ENCODE assay signal across 32 cellular contexts in genomic region chr20:63503524-63503923, GRCh38. TPM values are rescaled to one million over a fixed set of nuclear protein-coding genes. Genes with fewer than 3 reads are reported as not detected.
"Had no signal": no experiment of that assay in that cellular context is flagged by ENCODE, and none has a peak within 500 bp of the region (broad histone marks: within the 10 kb centered on the region; RNA-seq: fewer than 3 reads in every experiment).

No MANE protein-coding gene starts in this region.

- H3K4me2 ChIP-seq: neural progenitor cell had no signal

- H3K36me3 ChIP-seq: ascending aorta, cardiac muscle cell, colonic mucosa, gastroesophageal sphincter, neural progenitor cell, right lobe of liver, transverse colon, WERI-Rb-1 had no signal

- H3K27me3 ChIP-seq: cardiac muscle cell, right lobe of liver, testis had no signal

- H2AFZ ChIP-seq: neural progenitor cell had no signal

- H3K9me3 ChIP-seq: colonic mucosa, right lobe of liver, testis, transverse colon had no signal

- ATAC-seq: activated CD4-positive, CD25-positive, alpha-beta regulatory T cell treated with anti-CD3 and anti-CD28 coated beads, Interleukin-2, amount 50 U/mL, for 24 hours; gastroesophageal sphincter; natural killer cell; right lobe of liver; stimulated activated naive CD8-positive, alpha-beta T cell treated with anti-CD3 and anti-CD28 coated beads, Interleukin-15, Interleukin-2, amounts not matched to agents 100 U/mL and 50 U/mL, for 24 hours had no signal

- H3K27ac ChIP-seq: ascending aorta, colonic mucosa, gastroesophageal sphincter, neural progenitor cell, right lobe of liver, skin epidermis, testis, transverse colon had no signal

- DNase-seq: activated CD4-positive, alpha-beta T cell treated with anti-CD3 and anti-CD28 coated beads for 48 hours; activated CD4-positive, alpha-beta T cell treated with anti-CD3 and anti-CD28 coated beads, Interleukin-2, amount 50 U/mL, for 48 hours; activated CD8-positive, alpha-beta memory T cell treated with anti-CD3 and anti-CD28 coated beads for 24 hours; activated CD8-positive, alpha-beta memory T cell treated with anti-CD3 and anti-CD28 coated beads, Interleukin-2, amount 50 U/mL, for 4 hours; activated gamma-delta T cell; activated naive CD4-positive, alpha-beta T cell treated with anti-CD3 and anti-CD28 coated beads, Interleukin-2, amount 10 ng/mL, durations not matched to agents 7 days and 5 days; activated naive CD8-positive, alpha-beta T cell treated with anti-CD3 and anti-CD28 coated beads, Interleukin-2, amount 10 ng/mL, durations not matched to agents 7 days and 5 days; activated T-cell treated with anti-CD3 and anti-CD28 coated beads, Interleukin-2, amount 50 U/mL, for 1 hour; cerebellar nuclear complex; colonic mucosa; effector CD8-positive, alpha-beta T cell; erythroblast; hippocampal formation; immature natural killer cell; mesendoderm; natural killer cell; stimulated activated CD4-positive, alpha-beta T cell treated with anti-CD3 and anti-CD28 coated beads, Interleukin-12 subunit alpha, Interleukin-12 subunit beta, amount 100 ng/mL, for 4 hours; stimulated activated CD4-positive, alpha-beta T cell treated with anti-CD3 and anti-CD28 coated beads, Interleukin-4, amount 100 ng/mL, for 1 hour; stimulated activated naive CD8-positive, alpha-beta T cell treated with anti-CD3 and anti-CD28 coated beads, Interleukin-15, Interleukin-2, amounts not matched to agents 100 U/mL and 50 U/mL, for 24 hours; T-helper 9 cell; testis; transverse colon; WERI-Rb-1 had no signal

- H3K4me3 ChIP-seq: ascending aorta, cardiac muscle cell, colonic mucosa, gastroesophageal sphincter, lung, neural progenitor cell, right lobe of liver, skin epidermis, testis, transverse colon had no signal

- H3K4me1 ChIP-seq: colonic mucosa, neural progenitor cell, right lobe of liver, testis had no signal

- H3K9ac ChIP-seq: neural progenitor cell had no signal

RNA-seq across cellular contexts. Expression of gene EEF1A2, which starts 4.6 kb away (rescaled TPM):
- polyA plus RNA-seq: immature natural killer cell had no signal

RNA-seq across cellular contexts. Expression of gene SRMS, which starts 44.0 kb away (rescaled TPM):
- polyA plus RNA-seq: cardiac muscle cell, immature natural killer cell, urinary bladder had no signal
